In the genomic region with DNA sequence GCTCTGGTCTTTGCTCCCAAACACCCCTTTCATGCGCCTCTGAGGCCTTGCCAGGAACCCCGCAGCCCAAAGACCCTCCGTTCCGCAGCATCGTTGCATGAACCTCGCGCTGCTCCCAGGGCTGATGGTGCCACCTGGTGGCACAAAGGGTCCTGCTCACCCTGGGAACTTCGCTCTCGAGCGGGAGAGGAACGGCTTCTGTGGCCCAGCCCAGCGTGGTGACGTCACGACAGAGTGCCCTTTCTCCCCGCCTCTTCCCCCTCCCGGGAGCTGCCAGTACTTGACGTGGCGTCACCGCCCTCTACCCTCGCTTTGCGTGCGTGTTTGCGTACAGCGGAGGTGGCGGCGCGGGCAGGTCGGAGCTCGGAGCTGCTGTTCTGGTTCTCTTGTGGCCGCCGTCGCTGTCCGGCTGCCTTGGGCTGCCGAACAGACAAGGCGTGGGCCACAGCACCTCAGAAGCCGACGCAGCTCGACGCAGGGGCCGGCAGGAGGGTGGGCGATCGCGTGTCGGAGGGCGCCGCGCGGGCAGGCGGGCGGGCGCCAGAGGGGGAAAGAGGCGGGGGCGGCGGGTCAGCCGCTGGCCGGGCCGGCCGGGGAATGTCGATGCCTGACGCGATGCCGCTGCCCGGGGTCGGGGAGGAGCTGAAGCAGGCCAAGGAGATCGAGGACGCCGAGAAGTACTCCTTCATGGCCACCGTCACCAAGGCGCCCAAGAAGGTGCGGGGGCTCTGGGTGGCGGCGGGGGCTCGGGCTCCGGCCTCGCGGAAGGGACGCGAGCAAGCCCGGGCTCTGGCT, we compare ENCODE assay signal across 1 cellular context.
TF ChIP-seq lines count a peak whose summit lies in the region.

A gene (plus strand): TSS at position 310 of the 795 bp plus-strand sequence. CDS start 288 bp downstream, at position 598.

TF ChIP-seq in HepG2, 621 proteins besides CTCF, POLR2A, EP300 and RAD21 (continued from another document):
- TF ChIP-seq, protein P1, sequence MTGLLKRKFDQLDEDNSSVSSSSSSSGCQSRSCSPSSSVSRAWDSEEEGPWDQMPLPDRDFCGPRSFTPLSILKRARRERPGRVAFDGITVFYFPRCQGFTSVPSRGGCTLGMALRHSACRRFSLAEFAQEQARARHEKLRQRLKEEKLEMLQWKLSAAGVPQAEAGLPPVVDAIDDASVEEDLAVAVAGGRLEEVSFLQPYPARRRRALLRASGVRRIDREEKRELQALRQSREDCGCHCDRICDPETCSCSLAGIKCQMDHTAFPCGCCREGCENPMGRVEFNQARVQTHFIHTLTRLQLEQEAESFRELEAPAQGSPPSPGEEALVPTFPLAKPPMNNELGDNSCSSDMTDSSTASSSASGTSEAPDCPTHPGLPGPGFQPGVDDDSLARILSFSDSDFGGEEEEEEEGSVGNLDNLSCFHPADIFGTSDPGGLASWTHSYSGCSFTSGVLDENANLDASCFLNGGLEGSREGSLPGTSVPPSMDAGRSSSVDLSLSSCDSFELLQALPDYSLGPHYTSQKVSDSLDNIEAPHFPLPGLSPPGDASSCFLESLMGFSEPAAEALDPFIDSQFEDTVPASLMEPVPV (CRISPR knock-in tag; IDR thresholded peaks at IDR 0.05): peak; percentile 83; the same call in 1 of the 2 replicates
- TF ChIP-seq MAZ (IDR thresholded peaks at IDR 0.05; ENCODE audit: borderline replicate concordance, low read depth, low read length): peak; percentile 99
- peak; percentile 100 for TF ChIP-seq MAZ (CRISPR knock-in tag; IDR thresholded peaks at IDR 0.05; ENCODE audit: low read depth)
- TF ChIP-seq, protein P2, sequence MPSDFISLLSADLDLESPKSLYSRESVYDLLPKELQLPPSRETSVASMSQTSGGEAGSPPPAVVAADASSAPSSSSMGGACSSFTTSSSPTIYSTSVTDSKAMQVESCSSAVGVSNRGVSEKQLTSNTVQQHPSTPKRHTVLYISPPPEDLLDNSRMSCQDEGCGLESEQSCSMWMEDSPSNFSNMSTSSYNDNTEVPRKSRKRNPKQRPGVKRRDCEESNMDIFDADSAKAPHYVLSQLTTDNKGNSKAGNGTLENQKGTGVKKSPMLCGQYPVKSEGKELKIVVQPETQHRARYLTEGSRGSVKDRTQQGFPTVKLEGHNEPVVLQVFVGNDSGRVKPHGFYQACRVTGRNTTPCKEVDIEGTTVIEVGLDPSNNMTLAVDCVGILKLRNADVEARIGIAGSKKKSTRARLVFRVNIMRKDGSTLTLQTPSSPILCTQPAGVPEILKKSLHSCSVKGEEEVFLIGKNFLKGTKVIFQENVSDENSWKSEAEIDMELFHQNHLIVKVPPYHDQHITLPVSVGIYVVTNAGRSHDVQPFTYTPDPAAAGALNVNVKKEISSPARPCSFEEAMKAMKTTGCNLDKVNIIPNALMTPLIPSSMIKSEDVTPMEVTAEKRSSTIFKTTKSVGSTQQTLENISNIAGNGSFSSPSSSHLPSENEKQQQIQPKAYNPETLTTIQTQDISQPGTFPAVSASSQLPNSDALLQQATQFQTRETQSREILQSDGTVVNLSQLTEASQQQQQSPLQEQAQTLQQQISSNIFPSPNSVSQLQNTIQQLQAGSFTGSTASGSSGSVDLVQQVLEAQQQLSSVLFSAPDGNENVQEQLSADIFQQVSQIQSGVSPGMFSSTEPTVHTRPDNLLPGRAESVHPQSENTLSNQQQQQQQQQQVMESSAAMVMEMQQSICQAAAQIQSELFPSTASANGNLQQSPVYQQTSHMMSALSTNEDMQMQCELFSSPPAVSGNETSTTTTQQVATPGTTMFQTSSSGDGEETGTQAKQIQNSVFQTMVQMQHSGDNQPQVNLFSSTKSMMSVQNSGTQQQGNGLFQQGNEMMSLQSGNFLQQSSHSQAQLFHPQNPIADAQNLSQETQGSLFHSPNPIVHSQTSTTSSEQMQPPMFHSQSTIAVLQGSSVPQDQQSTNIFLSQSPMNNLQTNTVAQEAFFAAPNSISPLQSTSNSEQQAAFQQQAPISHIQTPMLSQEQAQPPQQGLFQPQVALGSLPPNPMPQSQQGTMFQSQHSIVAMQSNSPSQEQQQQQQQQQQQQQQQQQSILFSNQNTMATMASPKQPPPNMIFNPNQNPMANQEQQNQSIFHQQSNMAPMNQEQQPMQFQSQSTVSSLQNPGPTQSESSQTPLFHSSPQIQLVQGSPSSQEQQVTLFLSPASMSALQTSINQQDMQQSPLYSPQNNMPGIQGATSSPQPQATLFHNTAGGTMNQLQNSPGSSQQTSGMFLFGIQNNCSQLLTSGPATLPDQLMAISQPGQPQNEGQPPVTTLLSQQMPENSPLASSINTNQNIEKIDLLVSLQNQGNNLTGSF (CRISPR knock-in tag; IDR thresholded peaks at IDR 0.05): no peak
- TF ChIP-seq ZFP62 (CRISPR knock-in tag; IDR thresholded peaks at IDR 0.05): no peak
- TF ChIP-seq, protein P3, sequence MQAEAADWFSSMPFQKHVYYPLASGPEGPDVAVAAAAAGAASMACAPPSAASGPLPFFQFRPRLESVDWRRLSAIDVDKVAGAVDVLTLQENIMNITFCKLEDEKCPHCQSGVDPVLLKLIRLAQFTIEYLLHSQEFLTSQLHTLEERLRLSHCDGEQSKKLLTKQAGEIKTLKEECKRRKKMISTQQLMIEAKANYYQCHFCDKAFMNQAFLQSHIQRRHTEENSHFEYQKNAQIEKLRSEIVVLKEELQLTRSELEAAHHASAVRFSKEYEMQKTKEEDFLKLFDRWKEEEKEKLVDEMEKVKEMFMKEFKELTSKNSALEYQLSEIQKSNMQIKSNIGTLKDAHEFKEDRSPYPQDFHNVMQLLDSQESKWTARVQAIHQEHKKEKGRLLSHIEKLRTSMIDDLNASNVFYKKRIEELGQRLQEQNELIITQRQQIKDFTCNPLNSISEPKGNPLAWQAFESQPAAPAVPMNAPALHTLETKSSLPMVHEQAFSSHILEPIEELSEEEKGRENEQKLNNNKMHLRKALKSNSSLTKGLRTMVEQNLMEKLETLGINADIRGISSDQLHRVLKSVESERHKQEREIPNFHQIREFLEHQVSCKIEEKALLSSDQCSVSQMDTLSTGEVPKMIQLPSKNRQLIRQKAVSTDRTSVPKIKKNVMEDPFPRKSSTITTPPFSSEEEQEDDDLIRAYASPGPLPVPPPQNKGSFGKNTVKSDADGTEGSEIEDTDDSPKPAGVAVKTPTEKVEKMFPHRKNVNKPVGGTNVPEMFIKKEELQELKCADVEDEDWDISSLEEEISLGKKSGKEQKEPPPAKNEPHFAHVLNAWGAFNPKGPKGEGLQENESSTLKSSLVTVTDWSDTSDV (CRISPR knock-in tag; IDR thresholded peaks at IDR 0.05): no peak; the same call in 1 of the 2 replicates
- TF ChIP-seq, protein P4, sequence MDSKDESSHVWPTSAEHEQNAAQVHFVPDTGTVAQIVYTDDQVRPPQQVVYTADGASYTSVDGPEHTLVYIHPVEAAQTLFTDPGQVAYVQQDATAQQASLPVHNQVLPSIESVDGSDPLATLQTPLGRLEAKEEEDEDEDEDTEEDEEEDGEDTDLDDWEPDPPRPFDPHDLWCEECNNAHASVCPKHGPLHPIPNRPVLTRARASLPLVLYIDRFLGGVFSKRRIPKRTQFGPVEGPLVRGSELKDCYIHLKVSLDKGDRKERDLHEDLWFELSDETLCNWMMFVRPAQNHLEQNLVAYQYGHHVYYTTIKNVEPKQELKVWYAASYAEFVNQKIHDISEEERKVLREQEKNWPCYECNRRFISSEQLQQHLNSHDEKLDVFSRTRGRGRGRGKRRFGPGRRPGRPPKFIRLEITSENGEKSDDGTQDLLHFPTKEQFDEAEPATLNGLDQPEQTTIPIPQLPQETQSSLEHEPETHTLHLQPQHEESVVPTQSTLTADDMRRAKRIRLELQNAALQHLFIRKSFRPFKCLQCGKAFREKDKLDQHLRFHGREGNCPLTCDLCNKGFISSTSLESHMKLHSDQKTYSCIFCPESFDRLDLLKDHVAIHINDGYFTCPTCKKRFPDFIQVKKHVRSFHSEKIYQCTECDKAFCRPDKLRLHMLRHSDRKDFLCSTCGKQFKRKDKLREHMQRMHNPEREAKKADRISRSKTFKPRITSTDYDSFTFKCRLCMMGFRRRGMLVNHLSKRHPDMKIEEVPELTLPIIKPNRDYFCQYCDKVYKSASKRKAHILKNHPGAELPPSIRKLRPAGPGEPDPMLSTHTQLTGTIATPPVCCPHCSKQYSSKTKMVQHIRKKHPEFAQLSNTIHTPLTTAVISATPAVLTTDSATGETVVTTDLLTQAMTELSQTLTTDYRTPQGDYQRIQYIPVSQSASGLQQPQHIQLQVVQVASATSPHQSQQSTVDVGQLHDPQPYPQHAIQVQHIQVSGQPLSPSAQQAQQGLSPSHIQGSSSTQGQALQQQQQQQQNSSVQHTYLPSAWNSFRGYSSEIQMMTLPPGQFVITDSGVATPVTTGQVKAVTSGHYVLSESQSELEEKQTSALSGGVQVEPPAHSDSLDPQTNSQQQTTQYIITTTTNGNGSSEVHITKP (CRISPR knock-in tag; IDR thresholded peaks at IDR 0.05; ENCODE audit: low read depth): peak; percentile 72; the same call in 1 of the 2 replicates
- TF ChIP-seq ZNF788 (CRISPR knock-in tag; IDR thresholded peaks at IDR 0.05; ENCODE audit: borderline replicate concordance): no peak; the same call in 1 of the 2 replicates
- peak; percentile 15; the same call in 1 of the 2 replicates for TF ChIP-seq GFI1 (CRISPR knock-in tag; IDR thresholded peaks at IDR 0.05; ENCODE audit: borderline replicate concordance)
- TF ChIP-seq, protein P5, sequence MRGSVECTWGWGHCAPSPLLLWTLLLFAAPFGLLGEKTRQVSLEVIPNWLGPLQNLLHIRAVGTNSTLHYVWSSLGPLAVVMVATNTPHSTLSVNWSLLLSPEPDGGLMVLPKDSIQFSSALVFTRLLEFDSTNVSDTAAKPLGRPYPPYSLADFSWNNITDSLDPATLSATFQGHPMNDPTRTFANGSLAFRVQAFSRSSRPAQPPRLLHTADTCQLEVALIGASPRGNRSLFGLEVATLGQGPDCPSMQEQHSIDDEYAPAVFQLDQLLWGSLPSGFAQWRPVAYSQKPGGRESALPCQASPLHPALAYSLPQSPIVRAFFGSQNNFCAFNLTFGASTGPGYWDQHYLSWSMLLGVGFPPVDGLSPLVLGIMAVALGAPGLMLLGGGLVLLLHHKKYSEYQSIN (CRISPR knock-in tag; IDR thresholded peaks at IDR 0.05; ENCODE audit: borderline replicate concordance): no peak
- TF ChIP-seq, protein P6, sequence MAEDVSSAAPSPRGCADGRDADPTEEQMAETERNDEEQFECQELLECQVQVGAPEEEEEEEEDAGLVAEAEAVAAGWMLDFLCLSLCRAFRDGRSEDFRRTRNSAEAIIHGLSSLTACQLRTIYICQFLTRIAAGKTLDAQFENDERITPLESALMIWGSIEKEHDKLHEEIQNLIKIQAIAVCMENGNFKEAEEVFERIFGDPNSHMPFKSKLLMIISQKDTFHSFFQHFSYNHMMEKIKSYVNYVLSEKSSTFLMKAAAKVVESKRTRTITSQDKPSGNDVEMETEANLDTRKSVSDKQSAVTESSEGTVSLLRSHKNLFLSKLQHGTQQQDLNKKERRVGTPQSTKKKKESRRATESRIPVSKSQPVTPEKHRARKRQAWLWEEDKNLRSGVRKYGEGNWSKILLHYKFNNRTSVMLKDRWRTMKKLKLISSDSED (CRISPR knock-in tag; IDR thresholded peaks at IDR 0.05): peak; percentile 52; the same call in 1 of the 2 replicates
- no peak for TF ChIP-seq ZNF382 (CRISPR knock-in tag; IDR thresholded peaks at IDR 0.05; ENCODE audit: borderline replicate concordance)
- TF ChIP-seq NFRKB (IDR thresholded peaks at IDR 0.05): no peak
- TF ChIP-seq, protein P7, sequence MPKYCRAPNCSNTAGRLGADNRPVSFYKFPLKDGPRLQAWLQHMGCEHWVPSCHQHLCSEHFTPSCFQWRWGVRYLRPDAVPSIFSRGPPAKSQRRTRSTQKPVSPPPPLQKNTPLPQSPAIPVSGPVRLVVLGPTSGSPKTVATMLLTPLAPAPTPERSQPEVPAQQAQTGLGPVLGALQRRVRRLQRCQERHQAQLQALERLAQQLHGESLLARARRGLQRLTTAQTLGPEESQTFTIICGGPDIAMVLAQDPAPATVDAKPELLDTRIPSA (CRISPR knock-in tag; IDR thresholded peaks at IDR 0.05; ENCODE audit: borderline replicate concordance): no peak; the same call in 1 of the 2 replicates
- TF ChIP-seq ZNF234 (CRISPR knock-in tag; conservative IDR thresholded peaks at IDR 0.05): no peak
- no peak for TF ChIP-seq ZNF776 (CRISPR knock-in tag; IDR thresholded peaks at IDR 0.05)
- 0 out of 2 replicates have a peak, but pooled peaks have one; percentile 71 for TF ChIP-seq BRD4 (CRISPR knock-in tag; IDR thresholded peaks at IDR 0.05)
